ENCODE assay signal across 8 cellular contexts in the genomic region with DNA sequence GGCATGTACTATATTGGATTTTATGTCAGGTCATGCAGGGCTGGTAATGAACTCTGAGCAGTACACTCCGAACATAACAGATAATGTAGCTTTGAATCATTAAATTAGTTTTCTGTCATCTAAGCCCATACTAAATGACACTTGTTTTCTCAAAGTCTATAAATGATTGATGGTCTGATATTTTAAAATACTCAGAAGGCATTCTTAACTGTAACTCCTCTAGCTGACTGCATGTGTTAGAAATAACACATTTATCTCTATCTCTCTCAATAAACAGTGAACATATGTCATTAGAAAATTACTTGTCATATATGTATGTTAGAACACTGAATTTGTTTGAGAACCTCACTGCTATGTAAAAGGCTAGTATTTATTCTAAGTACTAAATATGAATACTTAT.
"Had no signal": no experiment of that assay in that cellular context is flagged by ENCODE, and none has a peak within 500 bp of the region (broad histone marks: within the 10 kb centered on the region; RNA-seq: fewer than 3 reads in every experiment).

No MANE protein-coding gene starts in this region.

- H3K9me3 ChIP-seq: HAP-1 had no signal

- H3K36me3 ChIP-seq: HAP-1 had no signal

- DNase-seq: H7, IMR-90, KG1 had no signal

- H3K4me3 ChIP-seq: GM23338, HAP-1, K562 had no signal

- H3K4me2 ChIP-seq: GM23338 had no signal

- FAIRE-seq: H1, K562 had no signal

- ATAC-seq: GM23338, HCT116, K562 had no signal

- H2AFZ ChIP-seq: GM23338 had no signal

- H3K4me1 ChIP-seq: HAP-1 had no signal
